Comparison of ENCODE assay signal across 8 cellular contexts in the genomic region with DNA sequence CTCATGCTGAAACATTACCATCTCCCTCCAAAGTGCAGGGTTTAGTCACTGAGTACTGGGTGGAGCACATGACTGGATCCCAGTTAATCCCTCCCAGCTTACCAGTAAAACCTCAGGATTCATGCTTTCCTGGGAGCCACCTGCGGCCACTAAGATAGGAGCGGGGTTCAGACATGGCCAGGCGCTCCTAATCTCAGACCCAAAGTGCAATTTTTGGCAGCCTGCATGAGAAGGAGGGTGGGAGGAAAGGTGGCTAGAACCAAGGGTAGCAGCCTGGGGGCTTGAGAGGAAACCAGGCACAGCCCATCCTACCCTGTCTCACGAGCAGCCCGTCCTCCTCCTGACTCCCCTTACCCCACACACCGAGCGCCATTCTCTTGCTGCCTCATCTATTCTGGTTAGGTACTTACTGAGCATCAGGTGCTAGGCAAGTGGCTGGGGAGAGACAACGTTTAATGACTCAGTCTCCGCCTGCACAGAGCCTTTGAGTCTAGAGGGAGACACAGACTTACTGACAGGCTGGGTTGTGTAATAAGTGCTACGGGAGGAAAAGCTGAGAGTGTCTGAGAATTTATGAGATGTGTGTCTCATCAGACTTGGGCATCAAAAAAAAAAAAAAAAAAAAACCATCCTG. TPM values are rescaled to one million over a fixed set of nuclear protein-coding genes. Genes with fewer than 3 reads are reported as not detected.
A peak's percentile ranks its signal among the peaks of the same experiment; 100 is the strongest.
DNase-seq lines count a peak whose midpoint lies in the region; ATAC-seq and TF ChIP-seq lines count a peak whose summit lies in the region.

No MANE protein-coding gene starts in this region.

- H3K9ac ChIP-seq in mesenchymal stem cell (ENCODE audit: low read length), result peak overlapping the region; percentile 91

- no peak overlapping the region for H3K23ac ChIP-seq in mesenchymal stem cell (ENCODE audit: low read length in 2 of 2)

- H2AFZ ChIP-seq in mesenchymal stem cell (ENCODE audit: low read depth, low read length), result no peak overlapping the region

- H3K4me3 ChIP-seq in AG04449 (ENCODE audit: low read depth, low read length), result no peak overlapping the region
- peak overlapping the region in 1 of 2 donors; percentile 27 for H3K4me3 ChIP-seq in cardiac fibroblast (replicated peaks in 1 of 2; ENCODE audit: low read depth in 2 of 2, low read length in 2 of 2)
- H3K4me3 ChIP-seq in mesenchymal stem cell (ENCODE audit: insufficient read depth in 1 of 2, low read depth in 1 of 2, low read length in 2 of 2), result peak overlapping the region in 1 of 2 experiments; percentile 71

- POLR2A ChIA-PET in AG04449 (lab: Yijun Ruan, JAX), result interaction anchor here (0.7 kb wide), 1 partner anchor 217 kb away, joined by 4 read pairs; no protein-coding TSS in a partner anchor

- WGBS in mesenchymal stem cell, result 32% methylated on average over 10 of the region's 10 CpGs

- H2AK5ac ChIP-seq in mesenchymal stem cell (ENCODE audit: low read length, severe bottlenecking), result peak overlapping the region; percentile 43

- no peak for ATAC-seq in HG03097 (IDR thresholded peaks at IDR 0.05; ENCODE audit: low FRiP score, unreplicated experiment)
- ATAC-seq in GM21717 (IDR thresholded peaks at IDR 0.05; ENCODE audit: unreplicated experiment), result no peak
- no peak for ATAC-seq in HG02870 (IDR thresholded peaks at IDR 0.05; ENCODE audit: unreplicated experiment)

- peak overlapping the region; percentile 82 to 95 for H3K18ac ChIP-seq in mesenchymal stem cell (ENCODE audit: low read depth in 1 of 2, low read length in 2 of 2)

- H3K4ac ChIP-seq in mesenchymal stem cell (ENCODE audit: low read depth in 1 of 2, low read length in 2 of 2), result peak overlapping the region; percentile 15 to 95

- TF ChIP-seq CTCF in AG04449 (IDR thresholded peaks at IDR 0.05; ENCODE audit: insufficient read depth, low read length, missing control alignments) (no peak), cardiac fibroblast (IDR thresholded peaks at IDR 0.05; ENCODE audit: low read depth, low read length) (no peak)

- no peaks in the 10 kb centered on the region for H3K36me3 ChIP-seq in mesenchymal stem cell (ENCODE audit: control insufficient read depth in 1 of 2, insufficient read depth in 2 of 2, low read depth in 1 of 2, low read length in 2 of 2)

- H3K4me2 ChIP-seq in mesenchymal stem cell (ENCODE audit: low read length, poor library complexity, severe bottlenecking), result no peak overlapping the region

- no peaks in the 10 kb centered on the region for H3K9me3 ChIP-seq in mesenchymal stem cell (ENCODE audit: control insufficient read depth, low read length)

- H3K14ac ChIP-seq in mesenchymal stem cell (ENCODE audit: low read length in 2 of 2), result peak overlapping the region in 1 of 2 experiments; percentile 74

- peak overlapping the region; percentile 63 for H2BK5ac ChIP-seq in mesenchymal stem cell (ENCODE audit: low read depth, low read length, poor library complexity, severe bottlenecking)

- peak overlapping the region; percentile 78 for H4K8ac ChIP-seq in mesenchymal stem cell (ENCODE audit: low read length)

- peak; percentile 89 for DNase-seq in AG04449 (ENCODE audit: low read depth, low spot score)
- peak; percentile 87 for DNase-seq in LHCN-M2 (ENCODE audit: low read depth)
- DNase-seq in cardiac fibroblast (ENCODE audit: low read depth in 2 of 2), result peak; percentile 92 to 98
- peak; percentile 98 for DNase-seq in mesenchymal stem cell
- no peak for DNase-seq in NCI-H1417 treated with DMSO at 0.1 percent for 48 hours (lab: John Stamatoyannopoulos, UW)

- H4K91ac ChIP-seq in mesenchymal stem cell (ENCODE audit: low read length), result peak overlapping the region; percentile 67

- H2BK15ac ChIP-seq in mesenchymal stem cell (ENCODE audit: low read depth, poor library complexity, severe bottlenecking), result peak overlapping the region; percentile 99

- peaks cover 22% of the 10 kb centered on the region for H3K79me1 ChIP-seq in mesenchymal stem cell (replicated peaks; ENCODE audit: low read length, poor library complexity, severe bottlenecking)

- peaks cover 24% of the 10 kb centered on the region for H3K4me1 ChIP-seq in mesenchymal stem cell (ENCODE audit: control insufficient read depth, insufficient read depth, low read depth, low read length)

- peak overlapping the region; percentile 97 to 98 for H2BK12ac ChIP-seq in mesenchymal stem cell (ENCODE audit: low read length in 2 of 2)

- peak overlapping the region; percentile 54 for H2BK120ac ChIP-seq in mesenchymal stem cell (ENCODE audit: low read depth, low read length)

- CTCF ChIA-PET in AG04449 (lab: Yijun Ruan, JAX), result interaction anchor here (0.6 to 3.8 kb wide), 6 partner anchors 15 to 117 kb away, joined by 3 to 15 read pairs (median 4); no protein-coding TSS in a partner anchor

- H3K27ac ChIP-seq in mesenchymal stem cell (ENCODE audit: low read length, poor library complexity, severe bottlenecking), result peak overlapping the region; percentile 49

- H3K27me3 ChIP-seq in mesenchymal stem cell (ENCODE audit: control insufficient read depth in 1 of 2, insufficient read depth in 1 of 2, low read length in 2 of 2), result no peaks in the 10 kb centered on the region

RNA-seq across cellular contexts. Expression of a gene that starts 9.9 kb away (rescaled TPM):
- total RNA-seq in LHCN-M2 (2014; rRNA removed), result 1.7 and 2.6 TPM in 2 replicates
- polyA plus RNA-seq in LHCN-M2 (2012), result 2.1 TPM
- 18.3 TPM for polyA plus RNA-seq in mesenchymal stem cell (2013, experiment 1 of 2)
- polyA plus RNA-seq in mesenchymal stem cell (2013, experiment 2 of 2), result 18.0 TPM

RNA-seq across cellular contexts. Expression of a gene that starts 50.7 kb away (rescaled TPM):
- not detected in 2 replicates for total RNA-seq in LHCN-M2 (2014; rRNA removed)
- not detected for polyA plus RNA-seq in LHCN-M2 (2012)
- not detected for polyA plus RNA-seq in mesenchymal stem cell (2013, experiment 1 of 2)
- polyA plus RNA-seq in mesenchymal stem cell (2013, experiment 2 of 2), result not detected
